Comparison of ENCODE assay signal across 11 cellular contexts in genomic region chr11:117877120-117877784, GRCh38. TPM values are rescaled to one million over a fixed set of nuclear protein-coding genes. Genes with fewer than 3 reads are reported as not detected.
DNase-seq lines count a peak whose midpoint lies in the region; ATAC-seq, FAIRE-seq and TF ChIP-seq lines count a peak whose summit lies in the region.
"Had no signal": no experiment of that assay in that cellular context is flagged by ENCODE, and none has a peak within 500 bp of the region (broad histone marks: within the 10 kb centered on the region; RNA-seq: fewer than 3 reads in every experiment).

No MANE protein-coding gene starts in this region.

- H3K4me3 ChIP-seq in A549, result peak overlapping the region; percentile 47; the same call in 2 of the 3 replicates
- H3K4me3 ChIP-seq in effector memory CD4-positive, alpha-beta T cell (ENCODE audit: insufficient read depth, low read depth, low read length, poor library complexity, severe bottlenecking), result peak overlapping the region; percentile 62
- H3K4me3 ChIP-seq in Karpas-422 (ENCODE audit: low read length), result no peak overlapping the region
- H3K4me3 ChIP-seq in osteoblast (ENCODE audit: insufficient read depth, low read length), result no peak overlapping the region

- FAIRE-seq in A549 (lab: Jason Lieb, UNC), result no peak
- FAIRE-seq: colon had no signal

- H4K20me1 ChIP-seq in Karpas-422 (ENCODE audit: insufficient read depth, low read depth, low read length), result no peaks in the 10 kb centered on the region
- no peaks in the 10 kb centered on the region for H4K20me1 ChIP-seq in osteoblast (ENCODE audit: insufficient read depth, low read length)

- peaks cover 73 to 94% (median 94%) of the 10 kb centered on the region in 3 donors for H3K27me3 Mint-ChIP-seq in naive B cell

- H3K4me1 Mint-ChIP-seq in naive B cell, result peaks cover 17 to 38% (median 21%) of the 10 kb centered on the region in 3 donors

- H3K9ac ChIP-seq in Karpas-422 (ENCODE audit: low read length), result no peak overlapping the region

- H3K4me3 Mint-ChIP-seq in naive B cell, result peak overlapping the region in 6 of 8 donors; percentile 48 to 81 (median 71)
- H3K4me3 Mint-ChIP-seq: HFFc6 had no signal

- no peak overlapping the region for H3K27ac Mint-ChIP-seq in naive B cell
- H3K27ac Mint-ChIP-seq: HFFc6 had no signal

- H3K79me2 ChIP-seq in Karpas-422 (ENCODE audit: low read length) (no peaks in the 10 kb centered on the region), osteoblast (ENCODE audit: insufficient read depth, low read length) (no peaks in the 10 kb centered on the region)

- POLR2A ChIA-PET in A549 (lab: Yijun Ruan, JAX), result no interaction called here

- H3K27ac ChIP-seq in A549 (no peak overlapping the region), Karpas-422 (ENCODE audit: low read length) (no peak overlapping the region), osteoblast (ENCODE audit: low read depth, low read length) (no peak overlapping the region)
- no peak overlapping the region for H3K27ac ChIP-seq in effector memory CD4-positive, alpha-beta T cell (ENCODE audit: insufficient read depth, low read length, poor library complexity, severe bottlenecking)

- peak overlapping the region; percentile 90 for H3K4me2 ChIP-seq in A549
- H3K4me2 ChIP-seq in Karpas-422 (ENCODE audit: low read depth, low read length, poor library complexity, severe bottlenecking), result no peak overlapping the region
- no peak overlapping the region for H3K4me2 ChIP-seq in osteoblast (ENCODE audit: insufficient read depth, low read length)

- WGBS in A549 (ENCODE audit: missing lambda C conversion rate), result 75% methylated on average over 12 of the region's 12 CpGs

- TF ChIP-seq CTCF in A549 (IDR thresholded peaks at IDR 0.05) (no peak), osteoblast (IDR thresholded peaks at IDR 0.05; ENCODE audit: extremely low read depth, low read depth, low read length) (no peak)

- no peaks in the 10 kb centered on the region for H3K9me2 ChIP-seq in Karpas-422 (replicated peaks; ENCODE audit: insufficient read depth, low read length)

- peaks cover 0 to 9% of the 10 kb centered on the region in 2 donors for H3K36me3 Mint-ChIP-seq in naive B cell

- TF ChIP-seq EP300 in A549 (IDR thresholded peaks at IDR 0.05), result no peak

- no peak for DNase-seq in A549 (ENCODE audit: low read depth in 1 of 2, low spot score in 1 of 2)
- peak; percentile 34 for DNase-seq in NCI-H1105 (lab: John Stamatoyannopoulos, UW)
- no peak for DNase-seq in effector memory CD4-positive, alpha-beta T cell
- DNase-seq in naive B cell, result no peak
- no peak for DNase-seq in NK-92 (lab: John Stamatoyannopoulos, UW; ENCODE audit: unreplicated experiment)
- no peak for DNase-seq in Karpas-422
- no peak for DNase-seq in osteoblast (ENCODE audit: insufficient read length, low spot score, missing footprints)
- DNase-seq: HFFc6 had no signal

- CTCF ChIA-PET in A549 (lab: Yijun Ruan, JAX), result interaction anchor here (1.1 to 2.4 kb wide), 3 partner anchors 56 to 70 kb away, joined by 3 to 9 read pairs (median 4); no protein-coding TSS in a partner anchor

- H3K4me1 ChIP-seq in A549 (no peaks in the 10 kb centered on the region), Karpas-422 (ENCODE audit: low read length) (no peaks in the 10 kb centered on the region), osteoblast (ENCODE audit: insufficient read depth, low read length) (no peaks in the 10 kb centered on the region)
- H3K4me1 ChIP-seq in effector memory CD4-positive, alpha-beta T cell (ENCODE audit: control insufficient read depth, insufficient read depth, low read length, poor library complexity, severe bottlenecking), result peaks cover 24% of the 10 kb centered on the region

- no peak for TF ChIP-seq RAD21 in A549 (conservative IDR thresholded peaks at IDR 0.05 in 1 of 2, IDR thresholded peaks at IDR 0.05 in 1 of 2)

- TF ChIP-seq POLR2A in A549 (IDR thresholded peaks at IDR 0.05; ENCODE audit: low read length), result no peak

- ATAC-seq in A549, result no peak
- no peak for ATAC-seq in naive B cell (ENCODE audit: low read depth in 2 of 2)
- ATAC-seq in GM21526 (IDR thresholded peaks at IDR 0.05; ENCODE audit: low FRiP score, unreplicated experiment), result no peak

- H3K9me3 Mint-ChIP-seq in naive B cell, result peaks cover 0 to 6% (median 4%) of the 10 kb centered on the region in 7 donors
- H3K9me3 Mint-ChIP-seq: HFFc6 had no signal

- no peaks in the 10 kb centered on the region for H3K36me3 ChIP-seq in effector memory CD4-positive, alpha-beta T cell (ENCODE audit: control insufficient read depth, insufficient read depth, low read length)
- H3K36me3 ChIP-seq in Karpas-422 (ENCODE audit: insufficient read depth, low read length) (no peaks in the 10 kb centered on the region), osteoblast (ENCODE audit: insufficient read depth, low read length) (no peaks in the 10 kb centered on the region)

- H2AFZ ChIP-seq in Karpas-422 (ENCODE audit: low read length) (no peak overlapping the region), osteoblast (ENCODE audit: low read length) (no peak overlapping the region)

- H3K9me3 ChIP-seq in A549 (no peaks in the 10 kb centered on the region), Karpas-422 (ENCODE audit: low read length) (no peaks in the 10 kb centered on the region), osteoblast (ENCODE audit: low read depth, low read length) (no peaks in the 10 kb centered on the region)
- H3K9me3 ChIP-seq in effector memory CD4-positive, alpha-beta T cell (ENCODE audit: control insufficient read depth, low read length), result no peaks in the 10 kb centered on the region

- peaks cover 23% of the 10 kb centered on the region for H3K27me3 ChIP-seq in effector memory CD4-positive, alpha-beta T cell (replicated peaks; ENCODE audit: control insufficient read depth, insufficient read depth, low read length, poor library complexity, severe bottlenecking)
- no peaks in the 10 kb centered on the region for H3K27me3 ChIP-seq in Karpas-422 (ENCODE audit: low read length)
- peaks cover 41% of the 10 kb centered on the region for H3K27me3 ChIP-seq in osteoblast (ENCODE audit: insufficient read depth, low read length)

TF ChIP-seq in A549, 52 proteins besides CTCF, POLR2A, EP300 and RAD21 (continues in another document):
- TF ChIP-seq ZNF302 (CRISPR knock-in tag; IDR thresholded peaks at IDR 0.05) (no peak), FOXS1 (CRISPR knock-in tag; IDR thresholded peaks at IDR 0.05) (no peak), POLR2AphosphoS2 (conservative IDR thresholded peaks at IDR 0.05; ENCODE audit: low read length) (no peak), EHF (CRISPR knock-in tag; IDR thresholded peaks at IDR 0.05) (no peak), CHD4 (IDR thresholded peaks at IDR 0.05; ENCODE audit: borderline replicate concordance) (no peak), ZFP36 (IDR thresholded peaks at IDR 0.05; ENCODE audit: borderline replicate concordance, partially characterized antibody) (no peak), CBX8 (IDR thresholded peaks at IDR 0.05) (no peak), RARB (CRISPR knock-in tag; IDR thresholded peaks at IDR 0.05) (no peak), FOSL2 (IDR thresholded peaks at IDR 0.05) (no peak), FOSL2 (CRISPR knock-in tag; IDR thresholded peaks at IDR 0.05) (no peak), RFX5 (IDR thresholded peaks at IDR 0.05) (no peak), BHLHE40 (IDR thresholded peaks at IDR 0.05; ENCODE audit: low read depth, low read length) (no peak), NPAS2 (CRISPR knock-in tag; IDR thresholded peaks at IDR 0.05; ENCODE audit: borderline replicate concordance) (no peak)
- TF ChIP-seq, protein P1, sequence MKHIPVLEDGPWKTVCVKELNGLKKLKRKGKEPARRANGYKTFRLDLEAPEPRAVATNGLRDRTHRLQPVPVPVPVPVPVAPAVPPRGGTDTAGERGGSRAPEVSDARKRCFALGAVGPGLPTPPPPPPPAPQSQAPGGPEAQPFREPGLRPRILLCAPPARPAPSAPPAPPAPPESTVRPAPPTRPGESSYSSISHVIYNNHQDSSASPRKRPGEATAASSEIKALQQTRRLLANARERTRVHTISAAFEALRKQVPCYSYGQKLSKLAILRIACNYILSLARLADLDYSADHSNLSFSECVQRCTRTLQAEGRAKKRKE (CRISPR knock-in tag; IDR thresholded peaks at IDR 0.05; ENCODE audit: low read depth), result no peak

RNA-seq across cellular contexts. Expression of gene FXYD6, which starts 0.8 kb away (rescaled TPM):
- 0.49 and 0.57 TPM in 2 replicates for polyA plus RNA-seq in A549 (2011; rRNA removed)
- polyA plus RNA-seq in A549 (2012; cell fraction: cytosol; rRNA removed), result 0.29 TPM in 2 replicates
- polyA plus RNA-seq in A549 (2012; cell fraction: nucleus; rRNA removed), result 0.07 and 0.17 TPM in 2 replicates
- polyA plus RNA-seq in A549 (2017; fragmentation: RNase III; extraction: RNeasy Plus Mini Kit Qiagen cat#74134 plus additional on column Dnase treatment), result 0.10 to 0.26 TPM (median 0.24 TPM) in 3 replicates
- 0.34 and 1.2 TPM in 2 replicates for polyA minus RNA-seq in A549 (2011; rRNA and poly(A)+ RNA removed)
- polyA plus RNA-seq in naive B cell (ENCODE audit: low read depth in 6 of 6), result not detected
- total RNA-seq in Karpas-422 (2014; rRNA removed; shearing (Covaris generic); ENCODE audit: low replicate concordance), result not detected in 2 replicates
- not detected in 2 replicates for total RNA-seq in osteoblast
- total RNA-seq: HFFc6 had no signal

RNA-seq across cellular contexts. Expression of gene TMPRSS13, which starts 52.0 kb away (rescaled TPM):
- polyA plus RNA-seq in A549 (2011; rRNA removed), result not detected in 2 replicates
- polyA plus RNA-seq in A549 (2012; cell fraction: cytosol; rRNA removed), result not detected in 2 replicates
- 0.07 TPM in 1 of 2 replicates, not detected in the other for polyA plus RNA-seq in A549 (2012; cell fraction: nucleus; rRNA removed)
- polyA plus RNA-seq in A549 (2017; fragmentation: RNase III; extraction: RNeasy Plus Mini Kit Qiagen cat#74134 plus additional on column Dnase treatment), result not detected in 3 replicates
- not detected in 2 replicates for polyA minus RNA-seq in A549 (2011; rRNA and poly(A)+ RNA removed)
- under 1 TPM in 5 of 6 donors, not detected in 1; 0.24 to 0.87 (median 0.84) TPM for polyA plus RNA-seq in naive B cell (ENCODE audit: low read depth in 6 of 6)
- total RNA-seq in Karpas-422 (2014; rRNA removed; shearing (Covaris generic); ENCODE audit: low replicate concordance), result 0.69 and 1.1 TPM in 2 replicates
- total RNA-seq in osteoblast, result not detected in 2 replicates
- total RNA-seq: HFFc6, RPMI7951 had no signal

RNA-seq across cellular contexts. Expression of gene FXYD2, which starts 52.7 kb away (rescaled TPM):
- polyA plus RNA-seq in A549 (2011; rRNA removed) (23.7 and 25.9 TPM in 2 replicates), A549 (2017; fragmentation: RNase III; extraction: RNeasy Plus Mini Kit Qiagen cat#74134 plus additional on column Dnase treatment) (29.7 to 55.6 TPM (median 48.9 TPM) in 3 replicates), naive B cell (ENCODE audit: low read depth in 6 of 6) (1 to 10 TPM in 1 of 6 donors, under 1 TPM in 2, not detected in 3; 0.74 to 4.0 (median 0.75) TPM)
- polyA plus RNA-seq in A549 (2012; cell fraction: cytosol; rRNA removed), result 22.1 and 23.1 TPM in 2 replicates
- polyA plus RNA-seq in A549 (2012; cell fraction: nucleus; rRNA removed), result 13.0 and 13.7 TPM in 2 replicates
- polyA minus RNA-seq in A549 (2011; rRNA and poly(A)+ RNA removed), result 5.3 and 19.0 TPM in 2 replicates
- total RNA-seq in Karpas-422 (2014; rRNA removed; shearing (Covaris generic); ENCODE audit: low replicate concordance), result 1.4 and 3.1 TPM in 2 replicates
- not detected in 2 replicates for total RNA-seq in osteoblast
- total RNA-seq: RPMI7951 had no signal

Comparison
In these comparisons a context has a peak if more than half of its experiments do, and no peak if none do; other contexts are left out.
1. H3K4me3 ChIP-seq: peak in A549 (single experiment) and effector memory CD4-positive, alpha-beta T cell (single experiment); none in Karpas-422 (single experiment) and osteoblast (single experiment).